23 cellular contexts compared by ENCODE assay signal in genomic region chr2:113697516-113697915, GRCh38.
"Had no signal": no experiment of that assay in that cellular context is flagged by ENCODE, and none has a peak within 500 bp of the region (broad histone marks: within the 10 kb centered on the region; RNA-seq: fewer than 3 reads in every experiment).

No MANE protein-coding gene starts in this region.

- H3K27ac ChIP-seq: adrenal gland, KMS-11, Peyer's patch, SJCRH30 had no signal

- H3K27me3 Mint-ChIP-seq: activated naive CD8-positive, alpha-beta T cell treated with anti-CD3 and anti-CD28 coated beads, Interleukin-2, amount 10 ng/mL, durations not matched to agents 7 days and 5 days had no signal

- H3K4me1 ChIP-seq: adrenal gland, Peyer's patch, SJCRH30 had no signal

- H3K9me3 ChIP-seq: adrenal gland, Peyer's patch, SJCRH30, SK-N-SH had no signal

- DNase-seq: activated CD4-positive, alpha-beta T cell treated with anti-CD3 and anti-CD28 coated beads for 48 hours; activated CD4-positive, alpha-beta T cell treated with anti-CD3 and anti-CD28 coated beads, Interleukin-2, amount 50 U/mL, for 4 hours; activated CD4-positive, CD25-positive, alpha-beta regulatory T cell treated with anti-CD3 and anti-CD28 coated beads, Interleukin-2, amount 50 U/mL, for 72 hours; activated CD8-positive, alpha-beta memory T cell treated with anti-CD3 and anti-CD28 coated beads, Interleukin-2, amount 50 U/mL, for 48 hours; activated CD8-positive, alpha-beta T cell treated with anti-CD3 and anti-CD28 coated beads, Interleukin-2, amount 10 ng/mL, durations not matched to agents 7 days and 5 days; activated naive CD4-positive, alpha-beta T cell treated with anti-CD3 and anti-CD28 coated beads, Interleukin-2, amount 50 U/mL, for 16 hours; activated naive CD8-positive, alpha-beta T cell treated with anti-CD3 and anti-CD28 coated beads, Interleukin-2, amount 10 ng/mL, durations not matched to agents 7 days and 5 days; activated T-cell treated with anti-CD3 and anti-CD28 coated beads, Interleukin-2, amount 50 U/mL, for 1 hour; adrenal gland; anterior cingulate cortex; NCI-H1105 treated with DMSO at 0.1 percent for 48 hours; NCI-H1436 treated with DMSO at 0.1 percent for 48 hours; NCI-H187; NCI-H2081; NCI-H510A treated with DMSO at 0.1 percent for 48 hours; NCI-H69; NK-92 treated with Interleukin-12 subunit alpha and Interleukin-12 subunit beta, amount 100 ng/mL, for 24 hours; Peyer's patch; SJCRH30; SK-N-SH; SW 1271 had no signal

- H3K4me3 Mint-ChIP-seq: activated CD8-positive, alpha-beta T cell treated with anti-CD3 and anti-CD28 coated beads, Interleukin-2, amount 10 ng/mL, durations not matched to agents 7 days and 5 days; activated naive CD8-positive, alpha-beta T cell treated with anti-CD3 and anti-CD28 coated beads, Interleukin-2, amount 10 ng/mL, durations not matched to agents 7 days and 5 days; WTC11 had no signal

- H3K4me1 Mint-ChIP-seq: WTC11 had no signal

- H3K36me3 ChIP-seq: adrenal gland, Peyer's patch, SJCRH30 had no signal

- H3K27ac Mint-ChIP-seq: activated naive CD8-positive, alpha-beta T cell treated with anti-CD3 and anti-CD28 coated beads, Interleukin-2, amount 10 ng/mL, durations not matched to agents 7 days and 5 days; WTC11 had no signal

- H3K36me3 Mint-ChIP-seq: WTC11 had no signal

- H3K4me3 ChIP-seq: adrenal gland, Peyer's patch, SJCRH30 had no signal

- H3K27me3 ChIP-seq: adrenal gland, Peyer's patch, SJCRH30 had no signal

- ATAC-seq: activated CD8-positive, alpha-beta T cell treated with anti-CD3 and anti-CD28 coated beads, Interleukin-2, amount 10 ng/mL, durations not matched to agents 7 days and 5 days; WTC11 had no signal
